Comparison of ENCODE assay signal across 11 cellular contexts in genomic region chr11:27916541-27917100, GRCh38.
DNase-seq lines count a peak whose midpoint lies in the region; ATAC-seq and TF ChIP-seq lines count a peak whose summit lies in the region.
"Had no signal": no experiment of that assay in that cellular context is flagged by ENCODE, and none has a peak within 500 bp of the region (broad histone marks: within the 10 kb centered on the region; RNA-seq: fewer than 3 reads in every experiment).

No MANE protein-coding gene starts in this region.

- no peak for TF ChIP-seq EP300 in upper lobe of left lung (IDR thresholded peaks at IDR 0.05)

- no peak overlapping the region for H3K4me3 Mint-ChIP-seq in activated T-cell treated with anti-CD3 and anti-CD28 coated beads, Interleukin-2, amount 50 U/mL, for 4 hours
- H3K4me3 Mint-ChIP-seq: central memory CD8-positive, alpha-beta T cell had no signal

- H3K4me3 ChIP-seq in upper lobe of left lung, result no peak overlapping the region
- H3K4me3 ChIP-seq: prostate gland had no signal

- no peaks in the 10 kb centered on the region for H3K36me3 Mint-ChIP-seq in activated T-cell treated with anti-CD3 and anti-CD28 coated beads, Interleukin-2, amount 50 U/mL, for 4 hours (ENCODE audit: insufficient read depth)

- no peaks in the 10 kb centered on the region for H3K4me1 ChIP-seq in upper lobe of left lung
- H3K4me1 ChIP-seq: prostate gland had no signal

- H3K36me3 ChIP-seq in upper lobe of left lung, result no peaks in the 10 kb centered on the region
- H3K36me3 ChIP-seq: prostate gland had no signal

- TF ChIP-seq CTCF in GM10266 (IDR thresholded peaks at IDR 0.05; ENCODE audit: control insufficient read depth, insufficient read depth, low read depth, missing control alignments), result no peak
- no peak for TF ChIP-seq CTCF in upper lobe of left lung (IDR thresholded peaks at IDR 0.05)

- no peak overlapping the region for H3K27ac ChIP-seq in upper lobe of left lung
- H3K27ac ChIP-seq: prostate gland had no signal

- H3K9me3 ChIP-seq in upper lobe of left lung, result no peaks in the 10 kb centered on the region
- H3K9me3 ChIP-seq: prostate gland had no signal

- TF ChIP-seq POLR2A in upper lobe of left lung (IDR thresholded peaks at IDR 0.05), result no peak

- ATAC-seq in GM19351 (IDR thresholded peaks at IDR 0.05; ENCODE audit: unreplicated experiment) (peak; percentile 89), HG02798 (IDR thresholded peaks at IDR 0.05; ENCODE audit: poor library complexity, unreplicated experiment) (peak; percentile 92), HG03521 (IDR thresholded peaks at IDR 0.05; ENCODE audit: unreplicated experiment) (peak; percentile 80), upper lobe of left lung (ENCODE audit: low FRiP score in 2 of 2) (no peak), sciatic nerve (no peak)
- ATAC-seq in activated T-cell treated with anti-CD3 and anti-CD28 coated beads, Interleukin-2, amount 50 U/mL, for 4 hours, result no peak

- peak; percentile 31 for DNase-seq in GM10266 (ENCODE audit: extremely low spot score)
- no peak for DNase-seq in activated T-cell treated with anti-CD3 and anti-CD28 coated beads, Interleukin-2, amount 50 U/mL, for 4 hours
- DNase-seq in upper lobe of left lung, result no peak
- no peak for DNase-seq in SHP77 treated with DMSO at 0.1 percent for 48 hours (lab: John Stamatoyannopoulos, UW)
- DNase-seq in sciatic nerve (ENCODE audit: low spot score), result no peak
- DNase-seq: NCI-H2171 had no signal

- H3K4me1 Mint-ChIP-seq in activated T-cell treated with anti-CD3 and anti-CD28 coated beads, Interleukin-2, amount 50 U/mL, for 4 hours (ENCODE audit: low read depth), result no peaks in the 10 kb centered on the region
- H3K4me1 Mint-ChIP-seq: central memory CD8-positive, alpha-beta T cell had no signal

- H3K27me3 Mint-ChIP-seq in activated T-cell treated with anti-CD3 and anti-CD28 coated beads, Interleukin-2, amount 50 U/mL, for 4 hours (ENCODE audit: low read depth), result no peaks in the 10 kb centered on the region
- H3K27me3 Mint-ChIP-seq: central memory CD8-positive, alpha-beta T cell had no signal

- no peaks in the 10 kb centered on the region for H3K9me3 Mint-ChIP-seq in activated T-cell treated with anti-CD3 and anti-CD28 coated beads, Interleukin-2, amount 50 U/mL, for 4 hours
- H3K9me3 Mint-ChIP-seq: central memory CD8-positive, alpha-beta T cell had no signal

- intact Hi-C loops in sciatic nerve (cut with DNase I), result no loop called here

- H3K27me3 ChIP-seq in upper lobe of left lung, result no peaks in the 10 kb centered on the region

- 82 to 84% methylated on average over 6 of the region's 6 CpGs for WGBS in upper lobe of left lung, 2 donors

Comparison
In these comparisons a context has a peak if more than half of its experiments do, and no peak if none do; other contexts are left out.
1. ATAC-seq: peak in GM19351 (single experiment), HG02798 (single experiment) and HG03521 (single experiment); none in activated T-cell treated with anti-CD3 and anti-CD28 coated beads, Interleukin-2, amount 50 U/mL, for 4 hours (0 of 2), upper lobe of left lung (0 of 2) and sciatic nerve (single experiment).